Comparison of ENCODE assay signal across 8 cellular contexts in genomic region chr2:207619764-207620203, GRCh38. TPM values are rescaled to one million over a fixed set of nuclear protein-coding genes. Genes with fewer than 3 reads are reported as not detected.
A peak's percentile ranks its signal among the peaks of the same experiment; 100 is the strongest.
DNase-seq lines count a peak whose midpoint lies in the region; ATAC-seq, FAIRE-seq and TF ChIP-seq lines count a peak whose summit lies in the region.
"Had no signal": no experiment of that assay in that cellular context is flagged by ENCODE, and none has a peak within 500 bp of the region (broad histone marks: within the 10 kb centered on the region; RNA-seq: fewer than 3 reads in every experiment).

No MANE protein-coding gene starts in this region.

- H3K27me3 Mint-ChIP-seq in MCF 10A (ENCODE audit: insufficient read depth, unreplicated experiment), result no peaks in the 10 kb centered on the region
- no peaks in the 10 kb centered on the region for H3K27me3 Mint-ChIP-seq in stimulated activated naive CD8-positive, alpha-beta T cell treated with anti-CD3 and anti-CD28 coated beads, Interleukin-15, amount 100 ng/mL, for 72 hours

- DNase-seq in GM19239 (ENCODE audit: insufficient read length, low spot score) (peak; percentile 9), SKM-1 (lab: John Stamatoyannopoulos, UW; ENCODE audit: unreplicated experiment) (peak; percentile 31), pons (ENCODE audit: low spot score) (peak; percentile 56), MCF 10A (ENCODE audit: unreplicated experiment) (no peak), nucleus accumbens (lab: John Stamatoyannopoulos, UW) (no peak)
- no peak for DNase-seq in stimulated activated naive CD8-positive, alpha-beta T cell treated with anti-CD3 and anti-CD28 coated beads, Interleukin-15, amount 100 ng/mL, for 72 hours
- DNase-seq: NCI-H226 had no signal

- TF ChIP-seq CTCF in MCF 10A (IDR thresholded peaks at IDR 0.05; ENCODE audit: unreplicated experiment), result no peak

- POLR2A ChIA-PET in MCF 10A (lab: Yijun Ruan, JAX), result interaction anchor here (0.8 to 2.8 kb wide), 2 partner anchors 23 to 90 kb away, joined by 3 to 7 read pairs; partner anchors contain the start of gene CREB1

- FAIRE-seq in GM19239 (lab: Jason Lieb, UNC), result no peak

- peak; percentile 30 for ATAC-seq in HG02973 (IDR thresholded peaks at IDR 0.05; ENCODE audit: unreplicated experiment)
- ATAC-seq in stimulated activated naive CD8-positive, alpha-beta T cell treated with anti-CD3 and anti-CD28 coated beads, Interleukin-15, amount 100 ng/mL, for 72 hours, result no peak

- intact Hi-C loops in MCF 10A (cut with micrococcal nuclease), result loop anchor here (10.0 kb wide), 1 partner anchor 455 kb away; the partner anchor contains the start of gene KLF7

- H3K36me3 Mint-ChIP-seq in MCF 10A (ENCODE audit: insufficient read depth, unreplicated experiment), result peaks cover 21% of the 10 kb centered on the region

- peaks cover 25% of the 10 kb centered on the region for H3K4me1 Mint-ChIP-seq in MCF 10A (ENCODE audit: insufficient read depth, unreplicated experiment)
- H3K4me1 Mint-ChIP-seq in stimulated activated naive CD8-positive, alpha-beta T cell treated with anti-CD3 and anti-CD28 coated beads, Interleukin-15, amount 100 ng/mL, for 72 hours, result peaks cover 58% of the 10 kb centered on the region

- no peak overlapping the region for H3K27ac Mint-ChIP-seq in MCF 10A (ENCODE audit: low read depth, unreplicated experiment)
- H3K27ac Mint-ChIP-seq in stimulated activated naive CD8-positive, alpha-beta T cell treated with anti-CD3 and anti-CD28 coated beads, Interleukin-15, amount 100 ng/mL, for 72 hours, result no peak overlapping the region

- no TSS peak for BruUV-seq in MCF 10A (replicated peaks; lab: Mats Ljungman, UMichigan)

- H3K9me3 Mint-ChIP-seq in MCF 10A (ENCODE audit: unreplicated experiment), result no peaks in the 10 kb centered on the region
- no peaks in the 10 kb centered on the region for H3K9me3 Mint-ChIP-seq in stimulated activated naive CD8-positive, alpha-beta T cell treated with anti-CD3 and anti-CD28 coated beads, Interleukin-15, amount 100 ng/mL, for 72 hours

- CTCF ChIA-PET in MCF 10A (lab: Yijun Ruan, JAX), result interaction anchor here (1.3 to 1.6 kb wide), 2 partner anchors 14 to 114 kb away, joined by 3 to 5 read pairs; no protein-coding TSS in a partner anchor

- H3K4me3 Mint-ChIP-seq in MCF 10A (ENCODE audit: unreplicated experiment), result no peak overlapping the region
- no peak overlapping the region for H3K4me3 Mint-ChIP-seq in stimulated activated naive CD8-positive, alpha-beta T cell treated with anti-CD3 and anti-CD28 coated beads, Interleukin-15, amount 100 ng/mL, for 72 hours

RNA-seq across cellular contexts. Expression of gene METTL21A, which starts 5.4 kb away (rescaled TPM):
- total RNA-seq in MCF 10A (2022), result 8.4 and 13.5 TPM in 2 replicates

Comparison
In these comparisons a context has a peak if more than half of its experiments do, and no peak if none do; other contexts are left out.
1. DNase-seq: peak in GM19239 (single experiment), SKM-1 (single experiment) and pons (single experiment); none in MCF 10A (single experiment), stimulated activated naive CD8-positive, alpha-beta T cell treated with anti-CD3 and anti-CD28 coated beads, Interleukin-15, amount 100 ng/mL, for 72 hours (0 of 2) and nucleus accumbens (0 of 56).